1 cellular context compared by ENCODE assay signal in the genomic region with DNA sequence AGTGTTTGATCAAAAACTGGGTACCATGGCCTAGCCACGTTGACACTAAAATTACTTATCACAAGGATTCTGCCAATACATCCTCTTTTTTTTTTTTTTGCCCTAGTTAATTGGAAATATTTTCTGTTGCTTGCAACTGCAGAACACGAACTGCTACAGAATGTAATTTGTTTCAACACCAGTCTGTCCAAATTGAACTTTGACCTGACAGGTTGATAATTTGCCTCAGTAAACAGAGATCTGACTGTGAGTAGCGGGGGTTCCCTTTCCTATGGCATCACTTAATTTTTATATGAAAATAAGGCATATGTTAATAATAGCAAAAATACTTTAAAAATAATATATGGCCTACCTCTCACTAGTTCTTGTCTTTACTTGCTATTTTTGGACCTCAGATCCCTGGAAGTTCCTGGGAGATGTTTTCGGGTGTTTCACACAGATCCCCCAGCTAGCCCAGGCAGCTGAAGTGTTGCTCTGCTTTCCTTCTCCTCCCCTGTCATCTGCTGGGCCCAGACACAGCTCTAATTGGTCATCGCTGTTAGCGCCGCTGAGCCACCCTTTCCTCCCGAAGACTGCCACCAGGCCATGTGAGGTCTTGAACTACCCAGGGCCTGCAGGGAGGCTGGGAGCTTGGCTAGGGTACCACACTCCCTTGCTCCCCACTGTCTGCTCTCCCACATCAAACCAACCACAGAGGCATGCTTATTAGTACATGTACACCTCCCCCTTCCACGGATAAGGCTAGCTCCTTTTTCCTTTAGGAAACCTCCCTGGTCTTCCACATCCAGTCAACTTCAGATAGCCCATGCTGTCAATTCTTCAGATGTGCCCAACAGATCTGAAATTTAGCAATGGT.
TF ChIP-seq lines count a peak whose summit lies in the region.

No MANE protein-coding gene starts in this region.

TF ChIP-seq in HepG2, 621 proteins besides CTCF, POLR2A, EP300 and RAD21 (continued from another document and continues in another):
- TF ChIP-seq ZNF614 (CRISPR knock-in tag; IDR thresholded peaks at IDR 0.05; ENCODE audit: borderline replicate concordance), result no peak
- no peak for TF ChIP-seq ZNF260 (CRISPR knock-in tag; IDR thresholded peaks at IDR 0.05; ENCODE audit: borderline replicate concordance, low read depth)
- TF ChIP-seq ZNF616 (CRISPR knock-in tag; IDR thresholded peaks at IDR 0.05; ENCODE audit: low read depth), result no peak
- TF ChIP-seq, protein P1, sequence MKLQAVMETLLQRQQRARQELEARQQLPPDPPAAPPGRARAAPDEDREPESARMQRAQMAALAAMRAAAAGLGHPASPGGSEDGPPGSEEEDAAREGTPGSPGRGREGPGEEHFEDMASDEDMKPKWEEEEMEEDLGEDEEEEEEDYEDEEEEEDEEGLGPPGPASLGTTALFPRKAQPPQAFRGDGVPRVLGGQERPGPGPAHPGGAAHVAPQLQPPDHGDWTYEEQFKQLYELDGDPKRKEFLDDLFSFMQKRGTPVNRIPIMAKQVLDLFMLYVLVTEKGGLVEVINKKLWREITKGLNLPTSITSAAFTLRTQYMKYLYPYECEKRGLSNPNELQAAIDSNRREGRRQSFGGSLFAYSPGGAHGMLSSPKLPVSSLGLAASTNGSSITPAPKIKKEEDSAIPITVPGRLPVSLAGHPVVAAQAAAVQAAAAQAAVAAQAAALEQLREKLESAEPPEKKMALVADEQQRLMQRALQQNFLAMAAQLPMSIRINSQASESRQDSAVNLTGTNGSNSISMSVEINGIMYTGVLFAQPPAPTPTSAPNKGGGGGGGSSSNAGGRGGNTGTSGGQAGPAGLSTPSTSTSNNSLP (IDR thresholded peaks at IDR 0.05; ENCODE audit: low read depth, low read length), result peak; percentile 61; the same call in 1 of the 2 replicates
- no peak for TF ChIP-seq PLSCR1 (CRISPR knock-in tag; IDR thresholded peaks at IDR 0.05; ENCODE audit: borderline replicate concordance)
- no peak for TF ChIP-seq WIZ (CRISPR knock-in tag; IDR thresholded peaks at IDR 0.05)
- TF ChIP-seq, protein P2, sequence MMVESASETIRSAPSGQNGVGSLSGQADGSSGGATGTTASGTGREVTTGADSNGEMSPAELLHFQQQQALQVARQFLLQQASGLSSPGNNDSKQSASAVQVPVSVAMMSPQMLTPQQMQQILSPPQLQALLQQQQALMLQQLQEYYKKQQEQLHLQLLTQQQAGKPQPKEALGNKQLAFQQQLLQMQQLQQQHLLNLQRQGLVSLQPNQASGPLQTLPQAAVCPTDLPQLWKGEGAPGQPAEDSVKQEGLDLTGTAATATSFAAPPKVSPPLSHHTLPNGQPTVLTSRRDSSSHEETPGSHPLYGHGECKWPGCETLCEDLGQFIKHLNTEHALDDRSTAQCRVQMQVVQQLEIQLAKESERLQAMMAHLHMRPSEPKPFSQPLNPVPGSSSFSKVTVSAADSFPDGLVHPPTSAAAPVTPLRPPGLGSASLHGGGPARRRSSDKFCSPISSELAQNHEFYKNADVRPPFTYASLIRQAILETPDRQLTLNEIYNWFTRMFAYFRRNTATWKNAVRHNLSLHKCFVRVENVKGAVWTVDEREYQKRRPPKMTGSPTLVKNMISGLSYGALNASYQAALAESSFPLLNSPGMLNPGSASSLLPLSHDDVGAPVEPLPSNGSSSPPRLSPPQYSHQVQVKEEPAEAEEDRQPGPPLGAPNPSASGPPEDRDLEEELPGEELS (CRISPR knock-in tag; IDR thresholded peaks at IDR 0.05), result peak; percentile 28; the same call in 1 of the 2 replicates
- TF ChIP-seq HOXD1 (CRISPR knock-in tag; IDR thresholded peaks at IDR 0.05), result no peak
- peak; percentile 51; the same call in 1 of the 2 replicates for TF ChIP-seq NR2F2 (IDR thresholded peaks at IDR 0.05; ENCODE audit: borderline replicate concordance, low read depth)
- TF ChIP-seq CHCHD3 (CRISPR knock-in tag; IDR thresholded peaks at IDR 0.05), result no peak
- 0 out of 2 replicates have a peak, but pooled peaks have one; percentile 39 for TF ChIP-seq IRF9 (CRISPR knock-in tag; IDR thresholded peaks at IDR 0.05; ENCODE audit: borderline replicate concordance)
- no peak for TF ChIP-seq RARA (CRISPR knock-in tag; IDR thresholded peaks at IDR 0.05)
- peak; percentile 65; the same call in 1 of the 2 replicates for TF ChIP-seq MIXL1 (CRISPR knock-in tag; IDR thresholded peaks at IDR 0.05)
- peak; percentile 60 for TF ChIP-seq PAXIP1 (CRISPR knock-in tag; conservative IDR thresholded peaks at IDR 0.05)
- no peak for TF ChIP-seq FOXC1 (CRISPR knock-in tag; IDR thresholded peaks at IDR 0.05; ENCODE audit: borderline replicate concordance)
- 0 out of 2 replicates have a peak, but pooled peaks have one; percentile 34 for TF ChIP-seq ZSCAN31 (CRISPR knock-in tag; IDR thresholded peaks at IDR 0.05; ENCODE audit: low read depth)
- 0 out of 2 replicates have a peak, but pooled peaks have one; percentile 32 for TF ChIP-seq NR2C2 (CRISPR knock-in tag; IDR thresholded peaks at IDR 0.05; ENCODE audit: borderline replicate concordance)
- no peak for TF ChIP-seq FOXA1 (IDR thresholded peaks at IDR 0.05)
- TF ChIP-seq FOXA1 (CRISPR knock-in tag; IDR thresholded peaks at IDR 0.05), result peak; percentile 60; the same call in 1 of the 2 replicates
- TF ChIP-seq, protein P3, sequence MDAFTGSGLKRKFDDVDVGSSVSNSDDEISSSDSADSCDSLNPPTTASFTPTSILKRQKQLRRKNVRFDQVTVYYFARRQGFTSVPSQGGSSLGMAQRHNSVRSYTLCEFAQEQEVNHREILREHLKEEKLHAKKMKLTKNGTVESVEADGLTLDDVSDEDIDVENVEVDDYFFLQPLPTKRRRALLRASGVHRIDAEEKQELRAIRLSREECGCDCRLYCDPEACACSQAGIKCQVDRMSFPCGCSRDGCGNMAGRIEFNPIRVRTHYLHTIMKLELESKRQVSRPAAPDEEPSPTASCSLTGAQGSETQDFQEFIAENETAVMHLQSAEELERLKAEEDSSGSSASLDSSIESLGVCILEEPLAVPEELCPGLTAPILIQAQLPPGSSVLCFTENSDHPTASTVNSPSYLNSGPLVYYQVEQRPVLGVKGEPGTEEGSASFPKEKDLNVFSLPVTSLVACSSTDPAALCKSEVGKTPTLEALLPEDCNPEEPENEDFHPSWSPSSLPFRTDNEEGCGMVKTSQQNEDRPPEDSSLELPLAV (CRISPR knock-in tag; conservative IDR thresholded peaks at IDR 0.05; ENCODE audit: low read depth), result no peak
- TF ChIP-seq, protein P4, sequence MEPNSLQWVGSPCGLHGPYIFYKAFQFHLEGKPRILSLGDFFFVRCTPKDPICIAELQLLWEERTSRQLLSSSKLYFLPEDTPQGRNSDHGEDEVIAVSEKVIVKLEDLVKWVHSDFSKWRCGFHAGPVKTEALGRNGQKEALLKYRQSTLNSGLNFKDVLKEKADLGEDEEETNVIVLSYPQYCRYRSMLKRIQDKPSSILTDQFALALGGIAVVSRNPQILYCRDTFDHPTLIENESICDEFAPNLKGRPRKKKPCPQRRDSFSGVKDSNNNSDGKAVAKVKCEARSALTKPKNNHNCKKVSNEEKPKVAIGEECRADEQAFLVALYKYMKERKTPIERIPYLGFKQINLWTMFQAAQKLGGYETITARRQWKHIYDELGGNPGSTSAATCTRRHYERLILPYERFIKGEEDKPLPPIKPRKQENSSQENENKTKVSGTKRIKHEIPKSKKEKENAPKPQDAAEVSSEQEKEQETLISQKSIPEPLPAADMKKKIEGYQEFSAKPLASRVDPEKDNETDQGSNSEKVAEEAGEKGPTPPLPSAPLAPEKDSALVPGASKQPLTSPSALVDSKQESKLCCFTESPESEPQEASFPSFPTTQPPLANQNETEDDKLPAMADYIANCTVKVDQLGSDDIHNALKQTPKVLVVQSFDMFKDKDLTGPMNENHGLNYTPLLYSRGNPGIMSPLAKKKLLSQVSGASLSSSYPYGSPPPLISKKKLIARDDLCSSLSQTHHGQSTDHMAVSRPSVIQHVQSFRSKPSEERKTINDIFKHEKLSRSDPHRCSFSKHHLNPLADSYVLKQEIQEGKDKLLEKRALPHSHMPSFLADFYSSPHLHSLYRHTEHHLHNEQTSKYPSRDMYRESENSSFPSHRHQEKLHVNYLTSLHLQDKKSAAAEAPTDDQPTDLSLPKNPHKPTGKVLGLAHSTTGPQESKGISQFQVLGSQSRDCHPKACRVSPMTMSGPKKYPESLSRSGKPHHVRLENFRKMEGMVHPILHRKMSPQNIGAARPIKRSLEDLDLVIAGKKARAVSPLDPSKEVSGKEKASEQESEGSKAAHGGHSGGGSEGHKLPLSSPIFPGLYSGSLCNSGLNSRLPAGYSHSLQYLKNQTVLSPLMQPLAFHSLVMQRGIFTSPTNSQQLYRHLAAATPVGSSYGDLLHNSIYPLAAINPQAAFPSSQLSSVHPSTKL (CRISPR knock-in tag; IDR thresholded peaks at IDR 0.05), result peak; percentile 63
- no peak for TF ChIP-seq RBM22 (optimal IDR thresholded peaks at IDR 0.05; ENCODE audit: low read length)
- no peak for TF ChIP-seq POLR2G (IDR thresholded peaks at IDR 0.05; ENCODE audit: low read depth, low read length)
- peak; percentile 26; the same call in 1 of the 2 replicates for TF ChIP-seq TBX2 (CRISPR knock-in tag; IDR thresholded peaks at IDR 0.05; ENCODE audit: borderline replicate concordance)
- TF ChIP-seq HNF4A (CRISPR knock-in tag; IDR thresholded peaks at IDR 0.05), result peak; percentile 77
- TF ChIP-seq ATF6 (CRISPR knock-in tag; conservative IDR thresholded peaks at IDR 0.05), result no peak
- no peak for TF ChIP-seq ZNF737 (CRISPR knock-in tag; IDR thresholded peaks at IDR 0.05; ENCODE audit: borderline replicate concordance)
- TF ChIP-seq NFIB (CRISPR knock-in tag; IDR thresholded peaks at IDR 0.05; ENCODE audit: borderline replicate concordance), result no peak
- TF ChIP-seq TAF1 (CRISPR knock-in tag; IDR thresholded peaks at IDR 0.05), result no peak
- TF ChIP-seq ZNF362 (CRISPR knock-in tag; IDR thresholded peaks at IDR 0.05; ENCODE audit: borderline replicate concordance), result peak; percentile 44; the same call in 1 of the 2 replicates
